In genomic region chr16:19555938-19556778, GRCh38 we compare ENCODE assay signal across 8 cellular contexts. TPM values are rescaled to one million over a fixed set of nuclear protein-coding genes. Genes with fewer than 3 reads are reported as not detected.
A peak's percentile ranks its signal among the peaks of the same experiment; 100 is the strongest.
DNase-seq lines count a peak whose midpoint lies in the region; ATAC-seq, FAIRE-seq and TF ChIP-seq lines count a peak whose summit lies in the region.

No MANE protein-coding gene starts in this region.

- H3K4me1 ChIP-seq in HUES6 (ENCODE audit: control insufficient read depth, insufficient read depth, low read length) (no peaks in the 10 kb centered on the region), osteoblast (ENCODE audit: insufficient read depth, low read length) (peaks cover 3% of the 10 kb centered on the region)

- H2AFZ ChIP-seq in osteoblast (ENCODE audit: low read length): peak overlapping the region; percentile 98

- H3K36me3 ChIP-seq in HUES6 (ENCODE audit: control insufficient read depth, insufficient read depth, low read length) (peaks cover 13% of the 10 kb centered on the region), osteoblast (ENCODE audit: insufficient read depth, low read length) (peaks cover 2% of the 10 kb centered on the region)

- H3K9me3 ChIP-seq in HUES6 (ENCODE audit: control insufficient read depth, insufficient read depth, low read depth, low read length) (no peaks in the 10 kb centered on the region), osteoblast (ENCODE audit: low read depth, low read length) (no peaks in the 10 kb centered on the region)

- ATAC-seq in GM19324 (IDR thresholded peaks at IDR 0.05; ENCODE audit: low FRiP score, unreplicated experiment): no peak

- H3K4me3 ChIP-seq in HUES6 (ENCODE audit: low read depth, low read length): peak overlapping the region; percentile 84
- H3K4me3 ChIP-seq in osteoblast (ENCODE audit: insufficient read depth, low read length): peak overlapping the region; percentile 91

- intact Hi-C loops in activated CD4-positive, alpha-beta T cell treated with anti-CD3 and anti-CD28 coated beads, Interleukin-2, amount 10 ng/mL, durations not matched to agents 24 days and 14 days (cut with micrococcal nuclease): loop anchor here (1.0 to 2.0 kb wide), 3 partner anchors 33 to 489 kb away; partner anchors contain the start of genes CCP110, COQ7, IQCK and KNOP1

- H3K27ac ChIP-seq in HUES6 (ENCODE audit: low read depth, low read length) (peak overlapping the region; percentile 95), osteoblast (ENCODE audit: low read depth, low read length) (peak overlapping the region; percentile 89)

- no peaks in the 10 kb centered on the region for H3K27me3 ChIP-seq in HUES6 (ENCODE audit: control insufficient read depth, insufficient read depth, low read length)
- H3K27me3 ChIP-seq in osteoblast (ENCODE audit: insufficient read depth, low read length): no peaks in the 10 kb centered on the region

- peak overlapping the region; percentile 80 for H3K4me2 ChIP-seq in osteoblast (ENCODE audit: insufficient read depth, low read length)

- H3K9ac ChIP-seq in HUES6 (ENCODE audit: low read length): peak overlapping the region; percentile 96

- no peaks in the 10 kb centered on the region for H3K9me3 Mint-ChIP-seq in activated CD4-positive, alpha-beta T cell treated with anti-CD3 and anti-CD28 coated beads, Interleukin-2, amount 10 ng/mL, durations not matched to agents 24 days and 14 days

- H4K20me1 ChIP-seq in osteoblast (ENCODE audit: insufficient read depth, low read length): peaks cover 7% of the 10 kb centered on the region

- peak; percentile 3 for DNase-seq in DMS 273 treated with DMSO at 0.1 percent for 48 hours (lab: John Stamatoyannopoulos, UW)
- peak; percentile 77 for DNase-seq in activated CD4-positive, alpha-beta T cell treated with anti-CD3 and anti-CD28 coated beads, Interleukin-2, amount 10 ng/mL, durations not matched to agents 24 days and 14 days
- peak; percentile 7 for DNase-seq in fibroblast of gingiva (ENCODE audit: low read depth)
- DNase-seq in osteoblast (ENCODE audit: insufficient read length, low spot score, missing footprints): peak; percentile 60
- DNase-seq in NCI-H2107 (lab: John Stamatoyannopoulos, UW): no peak
- DNase-seq in frontal cortex (ENCODE audit: low spot score in 2 of 2): no peak

- peak overlapping the region; percentile 95 for H3K27ac Mint-ChIP-seq in activated CD4-positive, alpha-beta T cell treated with anti-CD3 and anti-CD28 coated beads, Interleukin-2, amount 10 ng/mL, durations not matched to agents 24 days and 14 days

- no peaks in the 10 kb centered on the region for H3K27me3 Mint-ChIP-seq in activated CD4-positive, alpha-beta T cell treated with anti-CD3 and anti-CD28 coated beads, Interleukin-2, amount 10 ng/mL, durations not matched to agents 24 days and 14 days

- peaks cover 40% of the 10 kb centered on the region for H3K79me2 ChIP-seq in osteoblast (ENCODE audit: insufficient read depth, low read length)

- FAIRE-seq in frontal cortex (lab: Jason Lieb, UNC): no peak

- H3K4me1 Mint-ChIP-seq in activated CD4-positive, alpha-beta T cell treated with anti-CD3 and anti-CD28 coated beads, Interleukin-2, amount 10 ng/mL, durations not matched to agents 24 days and 14 days: peaks cover 12% of the 10 kb centered on the region

- peak overlapping the region; percentile 97 for H3K4me3 Mint-ChIP-seq in activated CD4-positive, alpha-beta T cell treated with anti-CD3 and anti-CD28 coated beads, Interleukin-2, amount 10 ng/mL, durations not matched to agents 24 days and 14 days

- peak; percentile 24 for TF ChIP-seq CTCF in osteoblast (IDR thresholded peaks at IDR 0.05; ENCODE audit: extremely low read depth, low read depth, low read length)

- H3K36me3 Mint-ChIP-seq in activated CD4-positive, alpha-beta T cell treated with anti-CD3 and anti-CD28 coated beads, Interleukin-2, amount 10 ng/mL, durations not matched to agents 24 days and 14 days (ENCODE audit: low read depth): peaks cover 4% of the 10 kb centered on the region

RNA-seq across cellular contexts. Expression of gene VPS35L, which starts 0.7 kb away (rescaled TPM):
- total RNA-seq in activated CD4-positive, alpha-beta T cell treated with anti-CD3 and anti-CD28 coated beads, Interleukin-2, amount 10 ng/mL, durations not matched to agents 24 days and 14 days: 37.8 and 41.9 TPM in 2 replicates
- total RNA-seq in osteoblast (64.8 and 65.7 TPM in 2 replicates), frontal cortex (55.8 TPM)

RNA-seq across cellular contexts. Expression of gene CCP110, which starts 32.4 kb away (rescaled TPM):
- total RNA-seq in activated CD4-positive, alpha-beta T cell treated with anti-CD3 and anti-CD28 coated beads, Interleukin-2, amount 10 ng/mL, durations not matched to agents 24 days and 14 days: 25.4 and 31.7 TPM in 2 replicates
- total RNA-seq in osteoblast: 8.3 and 11.8 TPM in 2 replicates
- 73.8 TPM for total RNA-seq in frontal cortex

RNA-seq across cellular contexts. Expression of gene GDE1, which starts 34.3 kb away (rescaled TPM):
- 25.2 and 28.7 TPM in 2 replicates for total RNA-seq in activated CD4-positive, alpha-beta T cell treated with anti-CD3 and anti-CD28 coated beads, Interleukin-2, amount 10 ng/mL, durations not matched to agents 24 days and 14 days
- total RNA-seq in osteoblast: 74.3 and 77.1 TPM in 2 replicates
- 43.6 TPM for total RNA-seq in frontal cortex

Comparison
In these comparisons a context has a peak if more than half of its experiments do, and no peak if none do; other contexts are left out.
1. DNase-seq: peak in DMS 273 treated with DMSO at 0.1 percent for 48 hours (single experiment), activated CD4-positive, alpha-beta T cell treated with anti-CD3 and anti-CD28 coated beads, Interleukin-2, amount 10 ng/mL, durations not matched to agents 24 days and 14 days (single experiment), fibroblast of gingiva (single experiment) and osteoblast (single experiment); none in NCI-H2107 (single experiment) and frontal cortex (0 of 2).